Comparison of ENCODE assay signal across 19 cellular contexts in genomic region chr19:30060872-30061556, GRCh38.
"Had no signal": no experiment of that assay in that cellular context is flagged by ENCODE, and none has a peak within 500 bp of the region (broad histone marks: within the 10 kb centered on the region; RNA-seq: fewer than 3 reads in every experiment).

No MANE protein-coding gene starts in this region.

- H3K4me2 ChIP-seq: neural progenitor cell had no signal

- H3K4me1 Mint-ChIP-seq: activated B cell treated with CpG ODN at 0.5 μM for 24 hours; activated CD4-positive, alpha-beta T cell treated with anti-CD3 and anti-CD28 coated beads, Interleukin-2, amount 10 ng/mL, durations not matched to agents 24 days and 14 days; activated T-helper 17 cell treated with anti-CD3 and anti-CD28 coated beads, Interleukin-2, amount 50 U/mL, for 72 hours; naive B cell had no signal

- H3K9me3 ChIP-seq: breast epithelium, pancreas, tibial artery had no signal

- H2AFZ ChIP-seq: neural progenitor cell had no signal

- DNase-seq: activated B cell treated with CpG ODN at 0.5 μM for 24 hours; activated CD4-positive, alpha-beta T cell treated with anti-CD3 and anti-CD28 coated beads, Interleukin-2, amount 10 ng/mL, durations not matched to agents 24 days and 14 days; activated CD8-positive, alpha-beta T cell treated with anti-CD3 and anti-CD28 coated beads, Interleukin-2, amount 10 ng/mL, durations not matched to agents 7 days and 5 days; activated naive CD4-positive, alpha-beta T cell treated with Interleukin-2 at 50 U/mL for 16 hours; activated T-cell treated with anti-CD3 and anti-CD28 coated beads for 4 hours; dermis blood vessel endothelial cell; effector memory CD8-positive, alpha-beta T cell; foreskin melanocyte; naive B cell; pancreas; stimulated activated CD4-positive, alpha-beta T cell treated with anti-CD3 and anti-CD28 coated beads, Interleukin-4, amount 100 ng/mL, for 1 hour; stimulated activated naive CD4-positive, alpha-beta T cell; T-helper 2 cell; tibial artery had no signal

- ATAC-seq: activated CD8-positive, alpha-beta T cell treated with anti-CD3 and anti-CD28 coated beads, Interleukin-2, amount 10 ng/mL, durations not matched to agents 7 days and 5 days; activated T-helper 17 cell treated with anti-CD3 and anti-CD28 coated beads, Interleukin-2, amount 50 U/mL, for 72 hours; effector memory CD8-positive, alpha-beta T cell; heart left ventricle; pancreas had no signal

- H3K9me3 Mint-ChIP-seq: activated CD4-positive, alpha-beta T cell treated with anti-CD3 and anti-CD28 coated beads, Interleukin-2, amount 10 ng/mL, durations not matched to agents 24 days and 14 days; effector memory CD8-positive, alpha-beta T cell had no signal

- H3K9ac ChIP-seq: neural progenitor cell had no signal

- H3K27me3 ChIP-seq: neural progenitor cell, pancreas had no signal

- H3K36me3 ChIP-seq: breast epithelium, heart left ventricle, neural progenitor cell, pancreas, tibial artery had no signal

- H3K36me3 Mint-ChIP-seq: naive B cell, neural progenitor cell had no signal

- H3K4me3 Mint-ChIP-seq: activated B cell treated with CpG ODN at 0.5 μM for 24 hours; activated CD4-positive, alpha-beta T cell treated with anti-CD3 and anti-CD28 coated beads, Interleukin-2, amount 10 ng/mL, durations not matched to agents 24 days and 14 days; activated CD8-positive, alpha-beta T cell treated with anti-CD3 and anti-CD28 coated beads, Interleukin-2, amount 10 ng/mL, durations not matched to agents 7 days and 5 days; activated T-helper 17 cell treated with anti-CD3 and anti-CD28 coated beads, Interleukin-2, amount 50 U/mL, for 72 hours; effector memory CD8-positive, alpha-beta T cell; naive B cell; neural progenitor cell had no signal

- H3K27me3 Mint-ChIP-seq: activated B cell treated with CpG ODN at 0.5 μM for 24 hours; activated CD4-positive, alpha-beta T cell treated with anti-CD3 and anti-CD28 coated beads, Interleukin-2, amount 10 ng/mL, durations not matched to agents 24 days and 14 days; activated T-helper 17 cell treated with anti-CD3 and anti-CD28 coated beads, Interleukin-2, amount 50 U/mL, for 72 hours had no signal

- H3K4me1 ChIP-seq: breast epithelium, heart left ventricle, pancreas, tibial artery had no signal

- H3K27ac Mint-ChIP-seq: activated B cell treated with CpG ODN at 0.5 μM for 24 hours; activated CD4-positive, alpha-beta T cell treated with anti-CD3 and anti-CD28 coated beads, Interleukin-2, amount 10 ng/mL, durations not matched to agents 24 days and 14 days; activated CD8-positive, alpha-beta T cell treated with anti-CD3 and anti-CD28 coated beads, Interleukin-2, amount 10 ng/mL, durations not matched to agents 7 days and 5 days; activated T-helper 17 cell treated with anti-CD3 and anti-CD28 coated beads, Interleukin-2, amount 50 U/mL, for 72 hours; neural progenitor cell had no signal

- H3K27ac ChIP-seq: breast epithelium, epithelial cell of prostate, heart left ventricle, neural progenitor cell, pancreas, tibial artery had no signal

- H3K4me3 ChIP-seq: breast epithelium, heart left ventricle, neural progenitor cell, pancreas, tibial artery had no signal
